Comparison of ENCODE assay signal across 25 cellular contexts in the genomic region with DNA sequence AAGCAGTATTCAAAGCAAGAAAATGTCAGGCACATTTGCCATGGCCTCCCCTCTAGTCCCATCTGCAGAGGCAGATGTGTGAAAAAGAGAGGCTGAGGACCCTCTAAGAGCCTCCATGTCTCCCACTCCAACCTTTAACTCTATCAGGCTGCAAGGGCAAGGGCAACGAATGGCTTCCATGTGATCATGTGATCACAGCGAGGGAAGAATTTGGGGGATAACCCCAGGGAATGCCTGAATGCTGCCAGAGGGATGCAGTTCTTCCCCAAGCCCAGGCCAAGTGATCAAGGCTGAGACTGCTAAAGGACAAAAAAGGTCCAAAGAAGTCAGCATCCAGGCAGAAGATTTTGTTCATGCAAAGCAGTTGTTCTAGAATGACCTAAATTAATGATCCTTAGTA.
"Had no signal": no experiment of that assay in that cellular context is flagged by ENCODE, and none has a peak within 500 bp of the region (broad histone marks: within the 10 kb centered on the region; RNA-seq: fewer than 3 reads in every experiment).

No MANE protein-coding gene starts in this region.

- H3K9me3 Mint-ChIP-seq: activated CD4-positive, alpha-beta memory T cell treated with anti-CD3 and anti-CD28 coated beads for 36 hours; activated CD4-positive, alpha-beta T cell treated with anti-CD3 and anti-CD28 coated beads, Interleukin-2, amount 10 ng/mL, durations not matched to agents 7 days and 5 days; activated naive CD4-positive, alpha-beta T cell treated with anti-CD3 and anti-CD28 coated beads for 36 hours; activated T-helper 17 cell treated with anti-CD3 and anti-CD28 coated beads, Interleukin-2, amount 50 U/mL, for 72 hours had no signal

- FAIRE-seq: astrocyte had no signal

- H3K36me3 ChIP-seq: brain microvascular endothelial cell, cardiac muscle cell had no signal

- H3K4me3 Mint-ChIP-seq: activated CD4-positive, alpha-beta memory T cell treated with anti-CD3 and anti-CD28 coated beads for 36 hours; activated CD4-positive, alpha-beta T cell treated with anti-CD3 and anti-CD28 coated beads, Interleukin-2, amount 10 ng/mL, durations not matched to agents 7 days and 5 days; activated naive CD4-positive, alpha-beta T cell treated with anti-CD3 and anti-CD28 coated beads for 36 hours; activated naive CD8-positive, alpha-beta T cell; activated T-helper 17 cell treated with anti-CD3 and anti-CD28 coated beads, Interleukin-2, amount 50 U/mL, for 72 hours; T-helper 17 cell had no signal

- H3K27me3 ChIP-seq: brain microvascular endothelial cell, cardiac muscle cell had no signal

- H3K36me3 Mint-ChIP-seq: activated CD4-positive, alpha-beta memory T cell treated with anti-CD3 and anti-CD28 coated beads for 36 hours; activated naive CD8-positive, alpha-beta T cell had no signal

- H3K27ac ChIP-seq: brain microvascular endothelial cell, cardiac muscle cell had no signal

- H3K27me3 Mint-ChIP-seq: activated CD4-positive, alpha-beta memory T cell treated with anti-CD3 and anti-CD28 coated beads for 36 hours; activated CD4-positive, alpha-beta T cell treated with anti-CD3 and anti-CD28 coated beads, Interleukin-2, amount 10 ng/mL, durations not matched to agents 7 days and 5 days; activated naive CD8-positive, alpha-beta T cell; activated T-helper 17 cell treated with anti-CD3 and anti-CD28 coated beads, Interleukin-2, amount 50 U/mL, for 72 hours; T-helper 17 cell had no signal

- DNase-seq: activated CD4-positive, alpha-beta memory T cell treated with anti-CD3 and anti-CD28 coated beads for 36 hours; activated CD4-positive, alpha-beta T cell treated with anti-CD3 and anti-CD28 coated beads, Interleukin-2, amount 10 ng/mL, durations not matched to agents 7 days and 5 days; activated CD4-positive, CD25-positive, alpha-beta regulatory T cell; activated CD8-positive, alpha-beta memory T cell treated with anti-CD3 and anti-CD28 coated beads for 24 hours; activated gamma-delta T cell; activated naive CD4-positive, alpha-beta T cell treated with anti-CD3 and anti-CD28 coated beads for 36 hours; activated T-cell treated with anti-CD3 and anti-CD28 coated beads, Interleukin-2, amount 50 U/mL, for 48 hours; amygdala; brain microvascular endothelial cell; MV-4-11; NCI-H1092 treated with DMSO at 0.1 percent for 48 hours; NCI-H1417 treated with DMSO at 0.1 percent for 48 hours; NCI-H1694; NCI-H2029; NCI-H2107; NCI-H2171 treated with DMSO at 0.1 percent for 48 hours; NCI-H226; NCI-H774; SIG-M5; T-helper 17 cell; T-helper 9 cell had no signal

- H3K27ac Mint-ChIP-seq: activated CD4-positive, alpha-beta memory T cell treated with anti-CD3 and anti-CD28 coated beads for 36 hours; activated CD4-positive, alpha-beta T cell treated with anti-CD3 and anti-CD28 coated beads, Interleukin-2, amount 10 ng/mL, durations not matched to agents 7 days and 5 days; activated naive CD4-positive, alpha-beta T cell treated with anti-CD3 and anti-CD28 coated beads for 36 hours; activated naive CD8-positive, alpha-beta T cell; activated T-helper 17 cell treated with anti-CD3 and anti-CD28 coated beads, Interleukin-2, amount 50 U/mL, for 72 hours; T-helper 17 cell had no signal

- ATAC-seq: activated T-helper 17 cell treated with anti-CD3 and anti-CD28 coated beads, Interleukin-2, amount 50 U/mL, for 72 hours; T-helper 17 cell had no signal

- H3K4me3 ChIP-seq: cardiac muscle cell had no signal
